16 cellular contexts compared by ENCODE assay signal in genomic region chr17:42783062-42783777, GRCh38. TPM values are rescaled to one million over a fixed set of nuclear protein-coding genes. Genes with fewer than 3 reads are reported as not detected.
A peak's percentile ranks its signal among the peaks of the same experiment; 100 is the strongest.
DNase-seq lines count a peak whose midpoint lies in the region; ATAC-seq and TF ChIP-seq lines count a peak whose summit lies in the region.
"Had no signal": no experiment of that assay in that cellular context is flagged by ENCODE, and none has a peak within 500 bp of the region (broad histone marks: within the 10 kb centered on the region; RNA-seq: fewer than 3 reads in every experiment).

No MANE protein-coding gene starts in this region.

- H4K5ac ChIP-seq in IMR-90 (ENCODE audit: low read depth, low read length), result peak overlapping the region; percentile 14; the same call in 1 of the 2 replicates

- H4K91ac ChIP-seq in IMR-90 (ENCODE audit: insufficient read depth, low read depth, low read length), result peak overlapping the region; percentile 90

- no peak overlapping the region for H3K56ac ChIP-seq in IMR-90 (ENCODE audit: extremely low read depth, insufficient read depth, low read length)

- DNase-seq in AG08396 (ENCODE audit: low spot score) (peak; percentile 68), IMR-90 (peak; percentile 83), mammary epithelial cell (peak; percentile 77), kidney glomerular epithelial cell (lab: John Stamatoyannopoulos, UW) (peak; percentile 81), NCI-H345 (lab: John Stamatoyannopoulos, UW) (no peak), GM13976 (ENCODE audit: low spot score) (no peak)
- DNase-seq: activated CD8-positive, alpha-beta memory T cell treated with anti-CD3 and anti-CD28 coated beads, Interleukin-2, amount 10 ng/mL, durations not matched to agents 7 days and 5 days; amygdala; NCI-H1417; pancreas; stimulated activated CD4-positive, alpha-beta T cell treated with anti-CD3 and anti-CD28 coated beads, Interleukin-4, amount 100 ng/mL, for 1 hour had no signal

- dilution Hi-C loops in IMR-90 (cut with HindIII; ENCODE audit: low sequenced_read_pairs, unreplicated experiment), result no loop called here
- dilution Hi-C loops in mammary epithelial cell (cut with HindIII; ENCODE audit: low sequenced_read_pairs), result no loop called here

- H3K27ac ChIP-seq in IMR-90 (ENCODE audit: insufficient read depth, low read length), result no peak overlapping the region; the same call in 1 of the 2 replicates
- H3K27ac ChIP-seq in mammary epithelial cell (ENCODE audit: insufficient read depth, low read depth, low read length), result no peak overlapping the region
- H3K27ac ChIP-seq: HL-60, pancreas had no signal

- H3K4me1 ChIP-seq in IMR-90 (ENCODE audit: control insufficient read depth, insufficient read depth, low read length), result peaks cover 26% of the 10 kb centered on the region
- H3K4me1 ChIP-seq in mammary epithelial cell (ENCODE audit: insufficient read depth, low read length), result peaks cover 24% of the 10 kb centered on the region

- TF ChIP-seq POLR2A in IMR-90 (IDR thresholded peaks at IDR 0.05; ENCODE audit: low read depth, low read length), result no peak

- POLR2A ChIA-PET in IMR-90 (lab: Charles Lee; ENCODE audit: unreplicated experiment), result no interaction called here

- H3K14ac ChIP-seq in IMR-90 (replicated peaks; ENCODE audit: low read depth, low read length), result peak overlapping the region; percentile 90

- peak overlapping the region; percentile 98 for H2AK9ac ChIP-seq in IMR-90 (replicated peaks; ENCODE audit: low read depth, low read length, poor library complexity)

- 24% methylated on average over 6 of the region's 9 CpGs; no CpG with 5 or more reads in 1 of the 2 experiments for WGBS in IMR-90 (ENCODE audit: extremely low coverage in 2 of 2, insufficient read length in 1 of 2), 2 experiments
- WGBS in mammary epithelial cell (ENCODE audit: low coverage, missing lambda C conversion rate), result 47% methylated on average over 6 of the region's 9 CpGs

- H3K79me1 ChIP-seq in IMR-90 (ENCODE audit: low read depth in 1 of 2, low read length in 2 of 2), result peaks cover 0 to 47% of the 10 kb centered on the region in 2 experiments

- H3K9ac ChIP-seq in IMR-90 (ENCODE audit: low read depth, low read length), result no peak overlapping the region
- no peak overlapping the region for H3K9ac ChIP-seq in mammary epithelial cell (ENCODE audit: insufficient read depth, low read length)

- H2AK5ac ChIP-seq in IMR-90 (ENCODE audit: low read depth, low read length), result peak overlapping the region; percentile 99

- H3K27me3 ChIP-seq in IMR-90 (ENCODE audit: control insufficient read depth, insufficient read depth, low read length) (no peaks in the 10 kb centered on the region), mammary epithelial cell (ENCODE audit: insufficient read depth, low read length) (peaks cover 4% of the 10 kb centered on the region)

- H3K4ac ChIP-seq in IMR-90 (ENCODE audit: low read depth, low read length), result peak overlapping the region; percentile 92

- H3K9me1 ChIP-seq in IMR-90 (ENCODE audit: insufficient read depth, low read length), result peaks cover 31% of the 10 kb centered on the region

- TF ChIP-seq CTCF in IMR-90 (conservative IDR thresholded peaks at IDR 0.05; ENCODE audit: low read depth, low read length) (no peak), mammary epithelial cell (conservative IDR thresholded peaks at IDR 0.05 in 1 of 2, IDR thresholded peaks at IDR 0.05 in 1 of 2; ENCODE audit: extremely low read depth in 1 of 2, insufficient read depth in 1 of 2, low read depth in 1 of 2, low read length in 2 of 2) (no peak), GM13976 (IDR thresholded peaks at IDR 0.05; ENCODE audit: borderline replicate concordance, control extremely low read depth, extremely low read depth, insufficient read depth, missing control alignments) (no peak)

- intact Hi-C loops in IMR-90 (cut with micrococcal nuclease) (no loop called here), mammary epithelial cell (cut with micrococcal nuclease) (loop anchor here (2.0 kb wide), 1 partner anchor 16 kb away; the partner anchor contains the start of genes CNTD1 and COA3)

- H3K23ac ChIP-seq in IMR-90 (ENCODE audit: low read depth, low read length), result peak overlapping the region; percentile 73

- H2BK15ac ChIP-seq in IMR-90 (ENCODE audit: low read depth, low read length), result peak overlapping the region; percentile 4

- peak overlapping the region; percentile 0 to 86; a peak in 3 of 4 replicates for H4K8ac ChIP-seq in IMR-90 (ENCODE audit: low read depth in 2 of 2, low read length in 2 of 2)

- ATAC-seq in IMR-90 (ENCODE audit: low read depth) (peak; percentile 47), HG03520 (IDR thresholded peaks at IDR 0.05; ENCODE audit: unreplicated experiment) (no peak), HG02642 (IDR thresholded peaks at IDR 0.05; ENCODE audit: poor library complexity, unreplicated experiment) (no peak)
- ATAC-seq: activated CD8-positive, alpha-beta memory T cell treated with anti-CD3 and anti-CD28 coated beads, Interleukin-2, amount 10 ng/mL, durations not matched to agents 7 days and 5 days; esophagus mucosa; pancreas had no signal

- in situ Hi-C loops in IMR-90 (cut with MboI; ENCODE audit: low sequenced_read_pairs) (no loop called here), mammary epithelial cell (cut with MboI; ENCODE audit: low sequenced_read_pairs in 2 of 2) (no loop called here), GM13976 (cut with MboI; ENCODE audit: low sequenced_read_pairs, unreplicated experiment) (no loop called here)

- H2BK120ac ChIP-seq in IMR-90 (ENCODE audit: low read depth, low read length), result peak overlapping the region; percentile 93

- no peaks in the 10 kb centered on the region for H3K79me2 ChIP-seq in mammary epithelial cell (ENCODE audit: insufficient read depth, low read length)

- CTCF ChIA-PET in IMR-90 (lab: Yijun Ruan, JAX) (interaction anchor here (0.5 kb wide), 1 partner anchor 201 kb away, joined by 4 read pairs; no protein-coding TSS in a partner anchor), mammary epithelial cell (lab: Charles Lee; ENCODE audit: low non-redundant PET) (interaction anchor here (1.0 kb wide), 1 partner anchor 41 kb away, joined by 3 read pairs; the partner anchor contains the start of gene BECN1)

- H2BK20ac ChIP-seq in IMR-90 (ENCODE audit: low read depth, low read length), result peak overlapping the region; percentile 99

- peaks cover 14% of the 10 kb centered on the region for H3K36me3 ChIP-seq in IMR-90 (ENCODE audit: control insufficient read depth, insufficient read depth, low read length)
- H3K36me3 ChIP-seq in mammary epithelial cell (ENCODE audit: insufficient read depth, low read length), result peaks cover 8% of the 10 kb centered on the region

- H4K20me1 ChIP-seq in IMR-90 (ENCODE audit: insufficient read depth, low read length) (no peaks in the 10 kb centered on the region), mammary epithelial cell (ENCODE audit: insufficient read depth, low read length) (no peaks in the 10 kb centered on the region)

- H3K4me3 ChIP-seq in IMR-90 (ENCODE audit: insufficient read depth, low read depth, low read length) (no peak overlapping the region), mammary epithelial cell (replicated peaks in 1 of 3; ENCODE audit: insufficient read depth in 1 of 3, low read depth in 2 of 3, low read length in 3 of 3) (no peak overlapping the region)
- H3K4me3 ChIP-seq: pancreas had no signal

- H3K4me2 ChIP-seq in IMR-90 (ENCODE audit: low read depth, low read length), result peak overlapping the region; percentile 30
- H3K4me2 ChIP-seq in mammary epithelial cell (ENCODE audit: insufficient read depth, low read depth, low read length), result peak overlapping the region; percentile 31

- H3K9me3 ChIP-seq in IMR-90 (ENCODE audit: control insufficient read depth, insufficient read depth, low read length) (no peaks in the 10 kb centered on the region), mammary epithelial cell (replicated peaks; ENCODE audit: insufficient read depth, low read length) (no peaks in the 10 kb centered on the region)
- H3K9me3 ChIP-seq: pancreas had no signal

- BruUV-seq in IMR-90 (replicated peaks; lab: Mats Ljungman, UMichigan) (no TSS peak), mammary epithelial cell (replicated peaks; lab: Mats Ljungman, UMichigan) (no TSS peak)

- peak overlapping the region; percentile 85 for H2AFZ ChIP-seq in IMR-90 (replicated peaks; ENCODE audit: low read length, poor library complexity)
- H2AFZ ChIP-seq in mammary epithelial cell (ENCODE audit: low read depth, low read length), result peak overlapping the region; percentile 43

- H2BK5ac ChIP-seq in IMR-90 (ENCODE audit: low read depth, low read length, poor library complexity, severe bottlenecking), result peak overlapping the region; percentile 59

- no peak for TF ChIP-seq RAD21 in IMR-90 (IDR thresholded peaks at IDR 0.05; ENCODE audit: low read length)

- H3K18ac ChIP-seq in IMR-90 (ENCODE audit: low read depth, low read length), result no peak overlapping the region

RNA-seq across cellular contexts. Expression of gene WNK4, which starts 2.8 kb away (rescaled TPM):
- total RNA-seq in IMR-90 (2012; rRNA removed), result 1.3 and 1.9 TPM in 2 replicates
- polyA plus RNA-seq in IMR-90 (2012; rRNA removed), result 15.1 and 16.2 TPM in 2 replicates
- 6.8 and 7.9 TPM in 2 replicates for polyA plus RNA-seq in IMR-90 (2012; cell fraction: cytosol; rRNA removed)
- polyA plus RNA-seq in IMR-90 (2012; cell fraction: nucleus; rRNA removed; ENCODE audit: low replicate concordance), result 41.3 and 74.4 TPM in 2 replicates
- total RNA-seq in mammary epithelial cell, result under 1 TPM in 1 of 2 donors, not detected in 1; 0.75 TPM
- polyA plus RNA-seq in mammary epithelial cell, result 0.11 TPM
- not detected for polyA minus RNA-seq in mammary epithelial cell
- polyA plus RNA-seq: CD14-positive monocyte had no signal

RNA-seq across cellular contexts. Expression of gene VPS25, which starts 10.0 kb away (rescaled TPM):
- total RNA-seq in IMR-90 (2012; rRNA removed), result 71.3 and 78.3 TPM in 2 replicates
- polyA plus RNA-seq in IMR-90 (2012; rRNA removed), result 127 and 130 TPM in 2 replicates
- 52.7 and 94.7 TPM in 2 replicates for polyA plus RNA-seq in IMR-90 (2012; cell fraction: cytosol; rRNA removed)
- 59.9 and 91.1 TPM in 2 replicates for polyA plus RNA-seq in IMR-90 (2012; cell fraction: nucleus; rRNA removed; ENCODE audit: low replicate concordance)
- 10 to 100 TPM; 58.0 to 83.6 TPM for total RNA-seq in mammary epithelial cell
- 134 TPM for polyA plus RNA-seq in mammary epithelial cell
- 98.6 TPM for polyA minus RNA-seq in mammary epithelial cell

RNA-seq across cellular contexts. Expression of gene COA3, which starts 15.3 kb away (rescaled TPM):
- total RNA-seq in IMR-90 (2012; rRNA removed), result 50.5 and 78.1 TPM in 2 replicates
- polyA plus RNA-seq in IMR-90 (2012; rRNA removed), result 66.8 and 75.9 TPM in 2 replicates
- polyA plus RNA-seq in IMR-90 (2012; cell fraction: cytosol; rRNA removed), result 98.0 and 195 TPM in 2 replicates
- polyA plus RNA-seq in IMR-90 (2012; cell fraction: nucleus; rRNA removed; ENCODE audit: low replicate concordance), result 20.9 and 24.9 TPM in 2 replicates
- total RNA-seq in mammary epithelial cell, result 10 to 100 TPM; 31.5 to 49.1 TPM
- polyA plus RNA-seq in mammary epithelial cell, result 96.7 TPM
- polyA minus RNA-seq in mammary epithelial cell, result 107 TPM

RNA-seq across cellular contexts. Expression of gene CNTD1, which starts 15.4 kb away (rescaled TPM):
- total RNA-seq in IMR-90 (2012; rRNA removed), result not detected in 2 replicates
- not detected in 2 replicates for polyA plus RNA-seq in IMR-90 (2012; rRNA removed)
- not detected in 2 replicates for polyA plus RNA-seq in IMR-90 (2012; cell fraction: cytosol; rRNA removed)
- polyA plus RNA-seq in IMR-90 (2012; cell fraction: nucleus; rRNA removed; ENCODE audit: low replicate concordance), result not detected in 2 replicates
- under 1 TPM in 1 of 2 donors, not detected in 1; under 0.01 TPM for total RNA-seq in mammary epithelial cell
- polyA plus RNA-seq in mammary epithelial cell, result not detected
- polyA minus RNA-seq in mammary epithelial cell, result not detected
- total RNA-seq: activated CD8-positive, alpha-beta memory T cell treated with anti-CD3 and anti-CD28 coated beads, Interleukin-2, amount 10 ng/mL, durations not matched to agents 7 days and 5 days; esophagus mucosa had no signal
- polyA plus RNA-seq: CD14-positive monocyte had no signal

RNA-seq across cellular contexts. Expression of gene RAMP2, which starts 22.2 kb away (rescaled TPM):
- total RNA-seq in IMR-90 (2012; rRNA removed), result 0.18 and 0.28 TPM in 2 replicates
- 1.6 and 2.5 TPM in 2 replicates for polyA plus RNA-seq in IMR-90 (2012; rRNA removed)
- polyA plus RNA-seq in IMR-90 (2012; cell fraction: cytosol; rRNA removed), result 1.7 and 1.8 TPM in 2 replicates
- polyA plus RNA-seq in IMR-90 (2012; cell fraction: nucleus; rRNA removed; ENCODE audit: low replicate concordance), result 0.16 and 0.25 TPM in 2 replicates
- total RNA-seq in mammary epithelial cell, result not detected
- polyA plus RNA-seq in mammary epithelial cell, result 0.08 TPM
- polyA minus RNA-seq in mammary epithelial cell, result not detected
- total RNA-seq: activated CD8-positive, alpha-beta memory T cell treated with anti-CD3 and anti-CD28 coated beads, Interleukin-2, amount 10 ng/mL, durations not matched to agents 7 days and 5 days had no signal
- polyA plus RNA-seq: CD14-positive monocyte had no signal

Comparison
In these comparisons a context has a peak if more than half of its experiments do, and no peak if none do; other contexts are left out.
1. DNase-seq: peak in AG08396 (single experiment), IMR-90 (single experiment), mammary epithelial cell (single experiment) and kidney glomerular epithelial cell (single experiment); none in NCI-H345 (single experiment) and GM13976 (single experiment).